In genomic region chr15:37078566-37078965, GRCh38 we compare ENCODE assay signal across 3 cellular contexts.
TF ChIP-seq lines count a peak whose summit lies in the region.

No MANE protein-coding gene starts in this region.

TF ChIP-seq in SK-N-SH, 30 proteins besides CTCF, POLR2A, EP300 and RAD21:
- TF ChIP-seq FOSL2 (IDR thresholded peaks at IDR 0.05; ENCODE audit: borderline replicate concordance, low read depth) (no peak), GABPA (IDR thresholded peaks at IDR 0.05; ENCODE audit: low read depth) (no peak), RCOR1 (IDR thresholded peaks at IDR 0.05; ENCODE audit: low read length) (no peak), MAX (IDR thresholded peaks at IDR 0.05; ENCODE audit: low read depth) (no peak), POLR2AphosphoS5 (IDR thresholded peaks at IDR 0.05; ENCODE audit: low read depth, low read length) (no peak), CHD2 (IDR thresholded peaks at IDR 0.05; ENCODE audit: low read length, partially characterized antibody) (no peak), USF1 (IDR thresholded peaks at IDR 0.05; ENCODE audit: borderline replicate concordance, low read depth) (no peak), PBX3 (IDR thresholded peaks at IDR 0.05) (no peak), RFX5 (IDR thresholded peaks at IDR 0.05; ENCODE audit: low read length) (no peak), RXRA (IDR thresholded peaks at IDR 0.05; ENCODE audit: borderline replicate concordance, low read depth) (no peak), NRF1 (IDR thresholded peaks at IDR 0.05; ENCODE audit: low read depth, low read length) (no peak), JUND (IDR thresholded peaks at IDR 0.05) (no peak), FOXJ3 (CRISPR knock-in tag; IDR thresholded peaks at IDR 0.05) (no peak), GATA2 (CRISPR knock-in tag; IDR thresholded peaks at IDR 0.05) (no peak)
TF ChIP-seq in SK-N-SH: peak in this region for 0.

TF ChIP-seq in SK-N-SH treated with all-trans-retinoic acid at 6 μM for 48 hours, 23 proteins besides CTCF, POLR2A, EP300 and RAD21 (continued from another document):
- TF ChIP-seq ZFP3 (CRISPR knock-in tag; IDR thresholded peaks at IDR 0.05) (no peak), POU6F1 (CRISPR knock-in tag; IDR thresholded peaks at IDR 0.05; ENCODE audit: borderline replicate concordance, low read depth) (no peak), ZNF565 (CRISPR knock-in tag; conservative IDR thresholded peaks at IDR 0.05; ENCODE audit: low read depth) (no peak), OSR1 (CRISPR knock-in tag; IDR thresholded peaks at IDR 0.05) (no peak)
TF ChIP-seq in SK-N-SH treated with all-trans-retinoic acid at 6 μM for 48 hours: peak in this region for 0.

TF ChIP-seq in K562, 482 proteins besides CTCF, POLR2A, EP300 and RAD21:
- TF ChIP-seq ZNF197 (CRISPR knock-in tag; IDR thresholded peaks at IDR 0.05; ENCODE audit: low read depth) (no peak), FOXJ2 (tag; IDR thresholded peaks at IDR 0.05) (0 out of 2 replicates have a peak, but pooled peaks have one; percentile 21), ARID1B (IDR thresholded peaks at IDR 0.05) (peak; percentile 37; the same call in 1 of the 2 replicates), ZNF384 (IDR thresholded peaks at IDR 0.05; ENCODE audit: low read depth, low read length) (peak; percentile 17; the same call in 1 of the 2 replicates)
TF ChIP-seq in K562: peak in this region for 3.
